Comparison of ENCODE assay signal across 23 cellular contexts in genomic region chr5:82295959-82296557, GRCh38. TPM values are rescaled to one million over a fixed set of nuclear protein-coding genes. Genes with fewer than 3 reads are reported as not detected.
DNase-seq lines count a peak whose midpoint lies in the region; ATAC-seq, FAIRE-seq and TF ChIP-seq lines count a peak whose summit lies in the region.
"Had no signal": no experiment of that assay in that cellular context is flagged by ENCODE, and none has a peak within 500 bp of the region (broad histone marks: within the 10 kb centered on the region; RNA-seq: fewer than 3 reads in every experiment).

No MANE protein-coding gene starts in this region.

- SMC1A ChIA-PET in GM12878 (lab: Charles Lee; ENCODE audit: uncharacterized antibody, unreplicated experiment): no interaction called here

- H3K4me3 ChIP-seq in HUES64 (ENCODE audit: low read length) (no peak overlapping the region), GM12878 (no peak overlapping the region)
- no peak overlapping the region for H3K4me3 ChIP-seq in naive thymus-derived CD4-positive, alpha-beta T cell (ENCODE audit: low read length)
- H3K4me3 ChIP-seq: BLaER1, PC-9, SJSA1 had no signal

- H3K27me3 Mint-ChIP-seq in naive thymus-derived CD4-positive, alpha-beta T cell: peaks cover 0 to 15% (median 2%) of the 10 kb centered on the region in 5 donors
- no peaks in the 10 kb centered on the region for H3K27me3 Mint-ChIP-seq in stimulated activated naive B cell treated with anti-CD40 and anti-IgM and Interleukin-4, amounts not matched to agents 10 μg/mL and 1 μg/mL and 100 μg/mL, for 72 hours
- H3K27me3 Mint-ChIP-seq: CD4-positive, CD25-positive, alpha-beta regulatory T cell had no signal

- H3K27ac ChIP-seq in HUES64 (ENCODE audit: low read depth, low read length) (peak overlapping the region; percentile 7; the same call in 1 of the 2 replicates), GM12878 (ENCODE audit: control insufficient read depth, insufficient read depth) (no peak overlapping the region)
- H3K27ac ChIP-seq in naive thymus-derived CD4-positive, alpha-beta T cell (ENCODE audit: low read depth, low read length): no peak overlapping the region
- H3K27ac ChIP-seq: BLaER1, PC-9, SJSA1 had no signal

- H3K27me3 ChIP-seq in HUES64 (ENCODE audit: insufficient read depth, low read length) (no peaks in the 10 kb centered on the region), GM12878 (replicated peaks in 1 of 2; ENCODE audit: control insufficient read depth in 2 of 2, insufficient read depth in 2 of 2, low read length in 1 of 2) (no peaks in the 10 kb centered on the region)
- H3K27me3 ChIP-seq in naive thymus-derived CD4-positive, alpha-beta T cell (ENCODE audit: control insufficient read depth in 2 of 2, insufficient read depth in 2 of 2, low read length in 2 of 2): no peaks in the 10 kb centered on the region
- H3K27me3 ChIP-seq: BLaER1, SJSA1 had no signal

- peaks cover 48% of the 10 kb centered on the region for H3K4me1 ChIP-seq in HUES64 (ENCODE audit: insufficient read depth, low read length)
- H3K4me1 ChIP-seq in GM12878 (ENCODE audit: control insufficient read depth, insufficient read depth, low read length): no peaks in the 10 kb centered on the region
- no peaks in the 10 kb centered on the region for H3K4me1 ChIP-seq in naive thymus-derived CD4-positive, alpha-beta T cell (ENCODE audit: control insufficient read depth in 2 of 2, insufficient read depth in 2 of 2, low read length in 2 of 2)
- H3K4me1 ChIP-seq: SJSA1 had no signal

- H3K27ac Mint-ChIP-seq in naive thymus-derived CD4-positive, alpha-beta T cell: no peak overlapping the region
- no peak overlapping the region for H3K27ac Mint-ChIP-seq in stimulated activated naive B cell treated with anti-CD40 and anti-IgM and Interleukin-4, amounts not matched to agents 10 μg/mL and 1 μg/mL and 100 μg/mL, for 72 hours
- H3K27ac Mint-ChIP-seq: CD4-positive, CD25-positive, alpha-beta regulatory T cell had no signal

- peaks cover 0 to 2% (median 0%) of the 10 kb centered on the region in 7 donors for H3K4me1 Mint-ChIP-seq in naive thymus-derived CD4-positive, alpha-beta T cell
- peaks cover 0 to 4% of the 10 kb centered on the region in 2 donors for H3K4me1 Mint-ChIP-seq in stimulated activated naive B cell treated with anti-CD40 and anti-IgM and Interleukin-4, amounts not matched to agents 10 μg/mL and 1 μg/mL and 100 μg/mL, for 72 hours
- H3K4me1 Mint-ChIP-seq: CD4-positive, CD25-positive, alpha-beta regulatory T cell had no signal

- DNase-seq in ELR (ENCODE audit: low read depth) (peak; percentile 53), GM12878 (ENCODE audit: low read depth, low spot score) (no peak), putamen (ENCODE audit: low spot score) (no peak), RPMI8226 (no peak)
- no peak for DNase-seq in naive thymus-derived CD4-positive, alpha-beta T cell
- no peak for DNase-seq in stimulated activated naive B cell treated with anti-CD40 and anti-IgM and Interleukin-4, amounts not matched to agents 10 μg/mL and 1 μg/mL and 100 μg/mL, for 72 hours
- DNase-seq: CD4-positive, CD25-positive, alpha-beta regulatory T cell; NCI-H1092; NCI-H1417 treated with DMSO at 0.1 percent for 48 hours; NCI-H1694 treated with DMSO at 0.1 percent for 48 hours; NCI-H2081; NCI-H2171; NCI-H226; NCI-H510A; NCI-H748 treated with DMSO at 0.1 percent for 48 hours; PC-9; Right ventricle myocardium superior had no signal

- peaks cover 0 to 3% (median 0%) of the 10 kb centered on the region in 5 donors for H3K36me3 Mint-ChIP-seq in naive thymus-derived CD4-positive, alpha-beta T cell
- peaks cover 4 to 6% of the 10 kb centered on the region in 2 donors for H3K36me3 Mint-ChIP-seq in stimulated activated naive B cell treated with anti-CD40 and anti-IgM and Interleukin-4, amounts not matched to agents 10 μg/mL and 1 μg/mL and 100 μg/mL, for 72 hours
- H3K36me3 Mint-ChIP-seq: CD4-positive, CD25-positive, alpha-beta regulatory T cell had no signal

- H3K36me3 ChIP-seq in HUES64 (ENCODE audit: insufficient read depth, low read length) (no peaks in the 10 kb centered on the region), GM12878 (ENCODE audit: control insufficient read depth in 2 of 2, insufficient read depth in 2 of 2, low read length in 1 of 2) (no peaks in the 10 kb centered on the region)
- no peaks in the 10 kb centered on the region for H3K36me3 ChIP-seq in naive thymus-derived CD4-positive, alpha-beta T cell (ENCODE audit: control insufficient read depth in 2 of 3, insufficient read depth in 3 of 3, low read length in 3 of 3)
- H3K36me3 ChIP-seq: BLaER1, SJSA1 had no signal

- no peak overlapping the region for H2AFZ ChIP-seq in GM12878 (ENCODE audit: control insufficient read depth, low read depth, low read length)
- H2AFZ ChIP-seq: PC-9 had no signal

- TF ChIP-seq RAD21 in GM12878 (IDR thresholded peaks at IDR 0.05; ENCODE audit: insufficient read depth, low read depth, low read length): no peak

- ATAC-seq in HG02610 (IDR thresholded peaks at IDR 0.05; ENCODE audit: unreplicated experiment) (peak; percentile 53), GM12878 (peak; percentile 60)
- no peak for ATAC-seq in naive thymus-derived CD4-positive, alpha-beta T cell
- ATAC-seq in stimulated activated naive B cell treated with anti-CD40 and anti-IgM and Interleukin-4, amounts not matched to agents 10 μg/mL and 1 μg/mL and 100 μg/mL, for 72 hours (replicated peaks): no peak

- no peak for FAIRE-seq in GM12878 (lab: Jason Lieb, UNC)
- FAIRE-seq: A204.1, H54 had no signal

- no peak overlapping the region for H3K4me2 ChIP-seq in GM12878 (ENCODE audit: control insufficient read depth, insufficient read depth)
- H3K4me2 ChIP-seq: BLaER1, PC-9 had no signal

- H3K79me2 ChIP-seq in GM12878 (ENCODE audit: control insufficient read depth, insufficient read depth, low read length): no peaks in the 10 kb centered on the region

- RAD21 ChIA-PET in GM12878 (lab: Charles Lee; ENCODE audit: unreplicated experiment): interaction anchor here (1.6 kb wide), 1 partner anchor 16 kb away, joined by 3 read pairs; no protein-coding TSS in a partner anchor

- no peaks in the 10 kb centered on the region for H4K20me1 ChIP-seq in GM12878 (ENCODE audit: control insufficient read depth, insufficient read depth)
- H4K20me1 ChIP-seq: BLaER1 had no signal

- no peak overlapping the region for H3K4me3 Mint-ChIP-seq in naive thymus-derived CD4-positive, alpha-beta T cell
- no peak overlapping the region for H3K4me3 Mint-ChIP-seq in stimulated activated naive B cell treated with anti-CD40 and anti-IgM and Interleukin-4, amounts not matched to agents 10 μg/mL and 1 μg/mL and 100 μg/mL, for 72 hours
- H3K4me3 Mint-ChIP-seq: CD4-positive, CD25-positive, alpha-beta regulatory T cell had no signal

- TF ChIP-seq CTCF in GM12878 (IDR thresholded peaks at IDR 0.05 in 2 of 3, conservative IDR thresholded peaks at IDR 0.05 in 1 of 3; ENCODE audit: control insufficient read depth in 2 of 3, extremely low read depth in 1 of 3, insufficient read depth in 1 of 3, low read depth in 3 of 3, low read length in 3 of 3): no peak

- no TSS peak for BruUV-seq in GM12878 (replicated peaks; lab: Mats Ljungman, UMichigan)

- H3K9me3 Mint-ChIP-seq in naive thymus-derived CD4-positive, alpha-beta T cell: peaks cover 0 to 6% (median 3%) of the 10 kb centered on the region in 11 donors
- peaks cover 3% of the 10 kb centered on the region in 2 donors for H3K9me3 Mint-ChIP-seq in stimulated activated naive B cell treated with anti-CD40 and anti-IgM and Interleukin-4, amounts not matched to agents 10 μg/mL and 1 μg/mL and 100 μg/mL, for 72 hours

- H3K9ac ChIP-seq in HUES64 (ENCODE audit: low read depth, low read length): no peak overlapping the region
- no peak overlapping the region for H3K9ac ChIP-seq in GM12878 (ENCODE audit: control insufficient read depth, insufficient read depth, low read length)
- H3K9ac ChIP-seq: BLaER1 had no signal

- in situ Hi-C loops in GM12878 (cut with MboI): no loop called here

- TF ChIP-seq EP300 in GM12878 (IDR thresholded peaks at IDR 0.05; ENCODE audit: borderline replicate concordance in 1 of 2, control insufficient read depth in 1 of 2, low read depth in 2 of 2, low read length in 2 of 2): no peak

- CTCF ChIA-PET in GM12878 (lab: Yijun Ruan, JAX): no interaction called here
- CTCF ChIA-PET in naive thymus-derived CD4-positive, alpha-beta T cell (lab: Charles Lee): no interaction called here

- no peak for TF ChIP-seq POLR2A in GM12878 (IDR thresholded peaks at IDR 0.05; ENCODE audit: low read depth, low read length)

- POLR2A ChIA-PET in GM12878 (lab: Charles Lee): interaction anchor here (0.7 kb wide), 1 partner anchor 9 kb away, joined by 3 read pairs; no protein-coding TSS in a partner anchor
- POLR2A ChIA-PET in naive thymus-derived CD4-positive, alpha-beta T cell (lab: Charles Lee): no interaction called here

- intact Hi-C loops in GM12878 (cut with micrococcal nuclease; ENCODE audit: unreplicated experiment): no loop called here
- intact Hi-C loops in naive thymus-derived CD4-positive, alpha-beta T cell (cut with micrococcal nuclease): no loop called here

- no peaks in the 10 kb centered on the region for H3K9me3 ChIP-seq in HUES64 (ENCODE audit: insufficient read depth, low read depth, low read length)
- no peaks in the 10 kb centered on the region for H3K9me3 ChIP-seq in GM12878 (replicated peaks; ENCODE audit: control insufficient read depth, insufficient read depth, low read length)
- no peaks in the 10 kb centered on the region for H3K9me3 ChIP-seq in naive thymus-derived CD4-positive, alpha-beta T cell (ENCODE audit: control insufficient read depth in 2 of 3, low read length in 3 of 3)
- H3K9me3 ChIP-seq: BLaER1, SJSA1 had no signal

- 55% methylated on average over 1 of the region's 2 CpGs for WGBS in HUES64
- WGBS in GM12878 (ENCODE audit: insufficient coverage, insufficient replicate concordance, low lambda C conversion rate, missing lambda C conversion rate): 28% methylated on average over 2 of the region's 2 CpGs

RNA-seq across cellular contexts. Expression of gene RPS23, which starts 17.9 kb away (rescaled TPM):
- polyA plus RNA-seq in HUES64 (2013, experiment 1 of 2): 2,526 TPM
- polyA plus RNA-seq in HUES64 (2013, experiment 2 of 2): 2,670 TPM
- total RNA-seq in GM12878 (2013; cell fraction: nucleolus; rRNA removed): 439 and 600 TPM in 2 replicates
- total RNA-seq in GM12878 (2014; rRNA removed): 4,230 and 4,954 TPM in 2 replicates
- total RNA-seq in GM12878 (2014; rRNA removed; fragmentation: Illumina TruSeq; extraction: Trizol): 7,078 and 7,478 TPM in 2 replicates
- 3,391 and 3,614 TPM in 2 replicates for total RNA-seq in GM12878 (2021)
- 25,071 TPM for polyA plus RNA-seq in GM12878 (2011; ENCODE audit: low read depth)
- 3,410 and 4,618 TPM in 2 replicates for polyA plus RNA-seq in GM12878 (2011; rRNA removed)
- polyA plus RNA-seq in GM12878 (2011; cell fraction: cytosol; rRNA removed): 4,104 and 5,041 TPM in 2 replicates
- polyA plus RNA-seq in GM12878 (2011; cell fraction: nucleus; rRNA removed): 1,886 and 2,128 TPM in 2 replicates
- 9,354 and 10,457 TPM in 2 replicates for polyA plus RNA-seq in GM12878 (2012)
- polyA plus RNA-seq in GM12878 (2014; fragmentation: Illumina TruSeq; extraction: Trizol): 6,283 and 8,176 TPM in 2 replicates
- 1,000 to 10,000 TPM; 6,503 to 7,117 TPM for polyA plus RNA-seq in GM12878 (2014; fragmentation: Nextera tagmentation; extraction: Ambion mirVana)
- 5,781 and 8,145 TPM in 2 replicates for polyA plus RNA-seq in GM12878 (2014; rRNA removed)
- 1,000 to 10,000 TPM; 2,489 to 2,538 TPM for polyA plus RNA-seq in GM12878 (2016; fragmentation: Nextera tagmentation; extraction: Ambion mirVana)
- polyA minus RNA-seq in GM12878 (2011; rRNA and poly(A)+ RNA removed): 2,846 and 2,987 TPM in 2 replicates
- polyA minus RNA-seq in GM12878 (2011; cell fraction: cytosol; rRNA and poly(A)+ RNA removed): 551 and 634 TPM in 2 replicates
- polyA minus RNA-seq in GM12878 (2011; cell fraction: nucleus; rRNA and poly(A)+ RNA removed): 106 and 126 TPM in 2 replicates
- 1,000 to 10,000 TPM; 2,233 to 4,335 (median 3,874) TPM for total RNA-seq in naive thymus-derived CD4-positive, alpha-beta T cell
- polyA plus RNA-seq in naive thymus-derived CD4-positive, alpha-beta T cell: 1,000 to 10,000 TPM; 4,331 to 4,971 TPM

Comparison
In these comparisons a context has a peak if more than half of its experiments do, and no peak if none do; other contexts are left out.
1. ATAC-seq: peak in HG02610 (single experiment) and GM12878 (single experiment); none in naive thymus-derived CD4-positive, alpha-beta T cell (single experiment) and stimulated activated naive B cell treated with anti-CD40 and anti-IgM and Interleukin-4, amounts not matched to agents 10 μg/mL and 1 μg/mL and 100 μg/mL, for 72 hours (0 of 2).